18 cellular contexts compared by ENCODE assay signal in the genomic region with DNA sequence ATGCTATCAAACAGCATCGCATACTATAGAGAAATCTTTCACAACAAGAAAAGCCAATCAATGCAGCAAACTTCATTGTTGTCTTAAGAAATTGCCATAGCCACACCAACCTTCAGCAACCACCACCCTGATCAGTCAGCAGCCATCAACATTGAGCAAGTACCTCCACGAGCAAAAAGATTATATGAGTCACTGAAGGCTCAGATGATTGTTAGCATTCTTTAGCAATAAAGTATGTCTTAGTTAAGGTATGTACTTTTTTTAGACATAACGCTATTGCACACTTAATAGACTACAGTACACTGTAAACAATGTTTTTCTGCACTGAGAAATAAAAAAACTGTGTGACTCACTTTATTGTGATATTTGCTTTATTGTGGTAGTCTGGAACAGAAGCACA. TPM values are rescaled to one million over a fixed set of nuclear protein-coding genes. Genes with fewer than 3 reads are reported as not detected.
DNase-seq lines count a peak whose midpoint lies in the region; ATAC-seq and TF ChIP-seq lines count a peak whose summit lies in the region.
"Had no signal": no experiment of that assay in that cellular context is flagged by ENCODE, and none has a peak within 500 bp of the region (broad histone marks: within the 10 kb centered on the region; RNA-seq: fewer than 3 reads in every experiment).

No MANE protein-coding gene starts in this region.

- no peaks in the 10 kb centered on the region for H3K36me3 Mint-ChIP-seq in HFFc6 (ENCODE audit: low read depth)

- POLR2A ChIA-PET in AG04449 (lab: Yijun Ruan, JAX), result no interaction called here

- H3K4me3 Mint-ChIP-seq in HFFc6, result no peak overlapping the region
- H3K4me3 Mint-ChIP-seq: activated CD4-positive, alpha-beta T cell treated with anti-CD3 and anti-CD28 coated beads, Interleukin-2, amount 10 ng/mL, durations not matched to agents 7 days and 5 days; B cell had no signal

- no peak overlapping the region for H3K4me3 ChIP-seq in AG04449 (ENCODE audit: low read depth, low read length)
- H3K4me3 ChIP-seq: prostate gland, thoracic aorta had no signal

- TF ChIP-seq CTCF in AG04449 (IDR thresholded peaks at IDR 0.05; ENCODE audit: insufficient read depth, low read length, missing control alignments) (no peak), HFFc6 (IDR thresholded peaks at IDR 0.05) (no peak), foreskin keratinocyte (conservative IDR thresholded peaks at IDR 0.05) (no peak)

- no peaks in the 10 kb centered on the region for H3K4me1 ChIP-seq in foreskin keratinocyte
- H3K4me1 ChIP-seq: prostate gland had no signal

- H3K27me3 ChIP-seq in foreskin keratinocyte, result no peaks in the 10 kb centered on the region

- no peak overlapping the region for H3K27ac ChIP-seq in foreskin keratinocyte
- H3K27ac ChIP-seq: prostate gland, thoracic aorta had no signal

- H3K27ac Mint-ChIP-seq in HFFc6, result no peak overlapping the region
- H3K27ac Mint-ChIP-seq: activated CD4-positive, alpha-beta T cell treated with anti-CD3 and anti-CD28 coated beads, Interleukin-2, amount 10 ng/mL, durations not matched to agents 7 days and 5 days; B cell had no signal

- 0 out of 2 replicates have a peak, but pooled peaks cover 5% of the 10 kb centered on the region for H3K4me1 Mint-ChIP-seq in HFFc6 (ENCODE audit: low read depth)
- H3K4me1 Mint-ChIP-seq: activated CD4-positive, alpha-beta T cell treated with anti-CD3 and anti-CD28 coated beads, Interleukin-2, amount 10 ng/mL, durations not matched to agents 7 days and 5 days; B cell had no signal

- DNase-seq in AG04449 (ENCODE audit: low read depth, low spot score), result peak; percentile 37
- DNase-seq in HFFc6, result peak; percentile 65
- peak; percentile 28 for DNase-seq in astrocyte of the hippocampus (ENCODE audit: low read depth, low spot score)
- DNase-seq in foreskin keratinocyte, result peak; percentile 74 to 85
- DNase-seq: activated CD4-positive, alpha-beta T cell treated with anti-CD3 and anti-CD28 coated beads, Interleukin-2, amount 10 ng/mL, durations not matched to agents 7 days and 5 days; activated T-cell treated with anti-CD3 and anti-CD28 coated beads, Interleukin-2, amount 50 U/mL, for 1 hour; dermis blood vessel endothelial cell; DND-41; left cardiac atrium; NCI-H1436 treated with DMSO at 0.1 percent for 48 hours; T1000 had no signal

- ATAC-seq in foreskin keratinocyte (peak; percentile 84), HG03469 (IDR thresholded peaks at IDR 0.05; ENCODE audit: unreplicated experiment) (no peak), HG02870 (IDR thresholded peaks at IDR 0.05; ENCODE audit: unreplicated experiment) (no peak), HG03139 (IDR thresholded peaks at IDR 0.05; ENCODE audit: unreplicated experiment) (no peak), HG02759 (IDR thresholded peaks at IDR 0.05; ENCODE audit: unreplicated experiment) (no peak)
- ATAC-seq: left cardiac atrium had no signal

- CTCF ChIA-PET in AG04449 (lab: Yijun Ruan, JAX), result no interaction called here

- no peaks in the 10 kb centered on the region for H3K9me3 Mint-ChIP-seq in HFFc6

- H3K27me3 Mint-ChIP-seq in HFFc6 (ENCODE audit: insufficient read depth), result peaks cover 1% of the 10 kb centered on the region; the same call in 1 of the 2 replicates
- H3K27me3 Mint-ChIP-seq: activated CD4-positive, alpha-beta T cell treated with anti-CD3 and anti-CD28 coated beads, Interleukin-2, amount 10 ng/mL, durations not matched to agents 7 days and 5 days; B cell had no signal

RNA-seq across cellular contexts. Expression of a gene that starts 37.8 kb away (rescaled TPM):
- total RNA-seq in HFFc6 (2021; fragmentation: NEBNext Ultra II Directional; extraction: Animal tissue kit (Norgen Biotek cat#: 25700)), result 10 to 100 TPM; 14.3 to 17.8 (median 16.9) TPM
- total RNA-seq in foreskin keratinocyte, result 17.0 and 19.2 TPM in 2 replicates
- polyA plus RNA-seq in foreskin keratinocyte, result 19.6 and 21.7 TPM in 2 replicates

Comparison
In these comparisons a context has a peak if more than half of its experiments do, and no peak if none do; other contexts are left out.
1. DNase-seq: peak in every context shown above with its lines; median percentile 80 in foreskin keratinocyte; 65 in HFFc6; 37 in AG04449; 28 in astrocyte of the hippocampus.